ENCODE assay signal across 13 cellular contexts in genomic region chr10:71962915-71963314, GRCh38. TPM values are rescaled to one million over a fixed set of nuclear protein-coding genes. Genes with fewer than 3 reads are reported as not detected.
DNase-seq lines count a peak whose midpoint lies in the region; ATAC-seq and TF ChIP-seq lines count a peak whose summit lies in the region.
"Had no signal": no experiment of that assay in that cellular context is flagged by ENCODE, and none has a peak within 500 bp of the region (broad histone marks: within the 10 kb centered on the region; RNA-seq: fewer than 3 reads in every experiment).

No MANE protein-coding gene starts in this region.

- H3K36me3 ChIP-seq in mammary epithelial cell (ENCODE audit: insufficient read depth, low read length): no peaks in the 10 kb centered on the region
- H3K36me3 ChIP-seq in tibial artery: no peaks in the 10 kb centered on the region

- no peak for ATAC-seq in activated naive CD4-positive, alpha-beta T cell treated with anti-CD3 and anti-CD28 coated beads, Interleukin-2, amount 50 U/mL, for 72 hours
- no peak for ATAC-seq in naive B cell (ENCODE audit: low read depth in 2 of 2)

- CTCF ChIA-PET in mammary epithelial cell (lab: Charles Lee; ENCODE audit: low non-redundant PET): interaction anchor here (0.7 kb wide), 1 partner anchor 43 kb away, joined by 4 read pairs; no protein-coding TSS in a partner anchor

- BruUV-seq in mammary epithelial cell (replicated peaks; lab: Mats Ljungman, UMichigan): TSS peak; percentile 16

- H2AFZ ChIP-seq in mammary epithelial cell (ENCODE audit: low read depth, low read length): no peak overlapping the region

- no peaks in the 10 kb centered on the region for H3K27me3 ChIP-seq in mammary epithelial cell (ENCODE audit: insufficient read depth, low read length)
- no peaks in the 10 kb centered on the region for H3K27me3 ChIP-seq in tibial artery

- intact Hi-C loops in mammary epithelial cell (cut with micrococcal nuclease) (no loop called here), tibial artery (cut with DNase I; ENCODE audit: low total_unique reads) (loop anchor here (5.0 kb wide), 1 partner anchor 359 kb away; no protein-coding TSS in a partner anchor)

- H3K36me3 Mint-ChIP-seq in activated naive CD4-positive, alpha-beta T cell treated with anti-CD3 and anti-CD28 coated beads, Interleukin-2, amount 50 U/mL, for 24 hours: no peaks in the 10 kb centered on the region
- no peaks in the 10 kb centered on the region for H3K36me3 Mint-ChIP-seq in activated naive CD4-positive, alpha-beta T cell treated with anti-CD3 and anti-CD28 coated beads, Interleukin-2, amount 50 U/mL, for 72 hours
- peaks cover 0 to 15% of the 10 kb centered on the region in 2 donors for H3K36me3 Mint-ChIP-seq in naive B cell
- H3K36me3 Mint-ChIP-seq: activated naive CD8-positive, alpha-beta T cell treated with anti-CD3 and anti-CD28 coated beads, Interleukin-2, amount 10 ng/mL, durations not matched to agents 7 days and 5 days had no signal

- H3K4me2 ChIP-seq in mammary epithelial cell (ENCODE audit: insufficient read depth, low read depth, low read length): peak overlapping the region; percentile 93

- WGBS in mammary epithelial cell (ENCODE audit: low coverage, missing lambda C conversion rate): 95% methylated on average over 5 of the region's 6 CpGs

- H3K9me3 Mint-ChIP-seq in activated naive CD4-positive, alpha-beta T cell treated with anti-CD3 and anti-CD28 coated beads, Interleukin-2, amount 50 U/mL, for 24 hours: no peaks in the 10 kb centered on the region
- H3K9me3 Mint-ChIP-seq in activated naive CD4-positive, alpha-beta T cell treated with anti-CD3 and anti-CD28 coated beads, Interleukin-2, amount 50 U/mL, for 72 hours: no peaks in the 10 kb centered on the region
- H3K9me3 Mint-ChIP-seq in naive B cell: peaks cover 0 to 4% (median 2%) of the 10 kb centered on the region in 7 donors
- H3K9me3 Mint-ChIP-seq: activated naive CD8-positive, alpha-beta T cell treated with anti-CD3 and anti-CD28 coated beads, Interleukin-2, amount 10 ng/mL, durations not matched to agents 7 days and 5 days had no signal

- no peak for DNase-seq in activated naive CD4-positive, alpha-beta T cell treated with anti-CD3 and anti-CD28 coated beads, Interleukin-2, amount 50 U/mL, for 72 hours (ENCODE audit: low spot score in 2 of 2)
- no peak for DNase-seq in mammary epithelial cell
- DNase-seq in naive B cell: no peak
- no peak for DNase-seq in tibial artery
- DNase-seq in COLO829 (ENCODE audit: low spot score): no peak
- DNase-seq in NCI-H1092 treated with DMSO at 0.1 percent for 48 hours (lab: John Stamatoyannopoulos, UW): no peak
- no peak for DNase-seq in CD1c-positive myeloid dendritic cell (ENCODE audit: extremely low spot score)
- DNase-seq: activated CD4-positive, CD25-positive, alpha-beta regulatory T cell; activated naive CD8-positive, alpha-beta T cell treated with anti-CD3 and anti-CD28 coated beads, Interleukin-2, amount 10 ng/mL, durations not matched to agents 7 days and 5 days; Kasumi-1; occipital lobe; SHP77 had no signal

- H3K4me1 ChIP-seq in mammary epithelial cell (ENCODE audit: insufficient read depth, low read length) (peaks cover 20% of the 10 kb centered on the region), tibial artery (peaks cover 0 to 40% (median 26%) of the 10 kb centered on the region in 4 donors)

- H4K20me1 ChIP-seq in mammary epithelial cell (ENCODE audit: insufficient read depth, low read length): no peaks in the 10 kb centered on the region

- dilution Hi-C loops in mammary epithelial cell (cut with HindIII; ENCODE audit: low sequenced_read_pairs): loop anchor here (25.0 kb wide), 1 partner anchor 374 kb away; no protein-coding TSS in a partner anchor

- H3K4me3 Mint-ChIP-seq in activated naive CD4-positive, alpha-beta T cell treated with anti-CD3 and anti-CD28 coated beads, Interleukin-2, amount 50 U/mL, for 24 hours: peak overlapping the region; percentile 77
- H3K4me3 Mint-ChIP-seq in naive B cell: peak overlapping the region in 5 of 8 donors; percentile 4 to 65 (median 43)

- H3K27ac ChIP-seq in mammary epithelial cell (ENCODE audit: insufficient read depth, low read depth, low read length) (no peak overlapping the region), tibial artery (peak overlapping the region; percentile 94 to 99)

- TF ChIP-seq CTCF in mammary epithelial cell (conservative IDR thresholded peaks at IDR 0.05 in 1 of 2, IDR thresholded peaks at IDR 0.05 in 1 of 2; ENCODE audit: extremely low read depth in 1 of 2, insufficient read depth in 1 of 2, low read depth in 1 of 2, low read length in 2 of 2) (no peak), tibial artery (IDR thresholded peaks at IDR 0.05) (no peak)

- peaks cover 14% of the 10 kb centered on the region for H3K4me1 Mint-ChIP-seq in activated naive CD4-positive, alpha-beta T cell treated with anti-CD3 and anti-CD28 coated beads, Interleukin-2, amount 50 U/mL, for 24 hours
- H3K4me1 Mint-ChIP-seq in naive B cell: peaks cover 6 to 28% (median 9%) of the 10 kb centered on the region in 3 donors

- no peak overlapping the region for H3K27ac Mint-ChIP-seq in activated naive CD4-positive, alpha-beta T cell treated with anti-CD3 and anti-CD28 coated beads, Interleukin-2, amount 50 U/mL, for 24 hours
- H3K27ac Mint-ChIP-seq in activated naive CD4-positive, alpha-beta T cell treated with anti-CD3 and anti-CD28 coated beads, Interleukin-2, amount 50 U/mL, for 72 hours: no peak overlapping the region
- H3K27ac Mint-ChIP-seq in naive B cell: no peak overlapping the region
- H3K27ac Mint-ChIP-seq: activated naive CD8-positive, alpha-beta T cell treated with anti-CD3 and anti-CD28 coated beads, Interleukin-2, amount 10 ng/mL, durations not matched to agents 7 days and 5 days had no signal

- H3K4me3 ChIP-seq in mammary epithelial cell (replicated peaks in 1 of 3; ENCODE audit: insufficient read depth in 1 of 3, low read depth in 2 of 3, low read length in 3 of 3) (no peak overlapping the region), tibial artery (peak overlapping the region in 1 of 2 donors; percentile 75)

- H3K9ac ChIP-seq in mammary epithelial cell (ENCODE audit: insufficient read depth, low read length): no peak overlapping the region

- in situ Hi-C loops in mammary epithelial cell (cut with MboI; ENCODE audit: low sequenced_read_pairs in 2 of 2): loop anchor here in 1 of 2 donors (5.0 kb wide), 1 partner anchor 84 kb away; no protein-coding TSS in a partner anchor

- no peaks in the 10 kb centered on the region for H3K9me3 ChIP-seq in mammary epithelial cell (replicated peaks; ENCODE audit: insufficient read depth, low read length)
- no peaks in the 10 kb centered on the region for H3K9me3 ChIP-seq in tibial artery

- peaks cover 24% of the 10 kb centered on the region for H3K27me3 Mint-ChIP-seq in activated naive CD4-positive, alpha-beta T cell treated with anti-CD3 and anti-CD28 coated beads, Interleukin-2, amount 50 U/mL, for 24 hours
- peaks cover 54 to 70% (median 56%) of the 10 kb centered on the region in 3 donors for H3K27me3 Mint-ChIP-seq in naive B cell

- H3K79me2 ChIP-seq in mammary epithelial cell (ENCODE audit: insufficient read depth, low read length): peaks cover 40% of the 10 kb centered on the region

RNA-seq across cellular contexts. Expression of gene CHST3, which starts 1.3 kb away (rescaled TPM):
- under 1 TPM; 0.16 to 0.88 TPM for total RNA-seq in activated naive CD4-positive, alpha-beta T cell treated with anti-CD3 and anti-CD28 coated beads, Interleukin-2, amount 50 U/mL, for 72 hours
- 10 to 100 TPM; 32.4 to 85.0 TPM for total RNA-seq in mammary epithelial cell
- polyA plus RNA-seq in mammary epithelial cell (18.1 TPM), naive B cell (ENCODE audit: low read depth in 6 of 6) (not detected)
- polyA minus RNA-seq in mammary epithelial cell: 35.7 TPM
- total RNA-seq: activated naive CD8-positive, alpha-beta T cell treated with anti-CD3 and anti-CD28 coated beads, Interleukin-2, amount 10 ng/mL, durations not matched to agents 7 days and 5 days had no signal

Comparison
In these comparisons a context has a peak if more than half of its experiments do, and no peak if none do; other contexts are left out.
1. RNA of gene CHST3, which starts 1.3 kb away (total RNA-seq): 32.4 to 85.0 TPM in mammary epithelial cell; 0.16 to 0.88 TPM in activated naive CD4-positive, alpha-beta T cell treated with anti-CD3 and anti-CD28 coated beads, Interleukin-2, amount 50 U/mL, for 72 hours; every median in the first group is over 10 times any median in the second.